ENCODE assay signal across 8 cellular contexts in genomic region chr16:77599793-77600415, GRCh38.
DNase-seq lines count a peak whose midpoint lies in the region; ATAC-seq and TF ChIP-seq lines count a peak whose summit lies in the region.

No MANE protein-coding gene starts in this region.

- H3K27me3 Mint-ChIP-seq in CD4-positive, alpha-beta memory T cell, result peaks cover 2 to 9% of the 10 kb centered on the region in 2 donors

- H3K27me3 ChIP-seq in PC-9 (ENCODE audit: insufficient read depth, low read depth), result 0 out of 2 replicates have a peak, but pooled peaks cover 8% of the 10 kb centered on the region
- H3K27me3 ChIP-seq in esophagus squamous epithelium, result no peaks in the 10 kb centered on the region
- no peaks in the 10 kb centered on the region for H3K27me3 ChIP-seq in testis
- H3K27me3 ChIP-seq in CD4-positive, alpha-beta memory T cell (ENCODE audit: insufficient read depth, low read length), result no peaks in the 10 kb centered on the region

- H3K9me2 ChIP-seq in PC-9 (ENCODE audit: insufficient read depth), result no peaks in the 10 kb centered on the region

- H3K4me2 ChIP-seq in PC-9, result no peak overlapping the region

- H3K27ac ChIP-seq in PC-9, result no peak overlapping the region
- H3K27ac ChIP-seq in esophagus squamous epithelium, result no peak overlapping the region
- H3K27ac ChIP-seq in testis, result no peak overlapping the region
- H3K27ac ChIP-seq in CD4-positive, alpha-beta memory T cell (ENCODE audit: low read depth, low read length), result no peak overlapping the region

- no peaks in the 10 kb centered on the region for H3K36me3 Mint-ChIP-seq in CD4-positive, alpha-beta memory T cell

- ATAC-seq in HG02938 (IDR thresholded peaks at IDR 0.05; ENCODE audit: unreplicated experiment), result peak; percentile 68

- H3K4me3 ChIP-seq in PC-9 (no peak overlapping the region), esophagus squamous epithelium (no peak overlapping the region), testis (no peak overlapping the region)
- no peak overlapping the region for H3K4me3 ChIP-seq in CD4-positive, alpha-beta memory T cell (ENCODE audit: low read length in 2 of 2)

- no peaks in the 10 kb centered on the region for H3K9me3 ChIP-seq in PC-9 (ENCODE audit: insufficient read depth, low read depth)
- peaks cover 0 to 6% (median 0%) of the 10 kb centered on the region in 3 donors for H3K9me3 ChIP-seq in esophagus squamous epithelium
- H3K9me3 ChIP-seq in testis, result no peaks in the 10 kb centered on the region
- no peaks in the 10 kb centered on the region for H3K9me3 ChIP-seq in CD4-positive, alpha-beta memory T cell (ENCODE audit: control insufficient read depth in 1 of 2, low read length in 2 of 2)

- DNase-seq in SIG-M5 treated with dmso at 0.1 percent for 504 hours (lab: John Stamatoyannopoulos, UW; ENCODE audit: unreplicated experiment) (peak; percentile 54), SIG-M5 (lab: John Stamatoyannopoulos, UW) (no peak), PC-9 (no peak), esophagus squamous epithelium (lab: John Stamatoyannopoulos, UW) (no peak), testis (peak; percentile 49)
- no peak for DNase-seq in CD4-positive, alpha-beta memory T cell
- no peak for DNase-seq in stimulated activated CD4-positive, alpha-beta T cell treated with anti-CD3 and anti-CD28 coated beads, Interleukin-4, amount 100 ng/mL, for 1 hour

- TF ChIP-seq POLR2A in esophagus squamous epithelium (IDR thresholded peaks at IDR 0.05) (no peak), testis (IDR thresholded peaks at IDR 0.05) (no peak)

- no peaks in the 10 kb centered on the region for H3K4me1 Mint-ChIP-seq in CD4-positive, alpha-beta memory T cell

- H3K79me2 ChIP-seq in PC-9 (ENCODE audit: low read depth), result no peaks in the 10 kb centered on the region

- peak; percentile 69 for TF ChIP-seq CTCF in PC-9 (conservative IDR thresholded peaks at IDR 0.05)
- peak in 5 of 6 experiments; percentile 39 to 55 (median 40) for TF ChIP-seq CTCF in esophagus squamous epithelium (IDR thresholded peaks at IDR 0.05)
- peak in 2 of 3 experiments; percentile 50 to 52 for TF ChIP-seq CTCF in testis (IDR thresholded peaks at IDR 0.05)

- H3K36me3 ChIP-seq in PC-9 (ENCODE audit: low read depth) (no peaks in the 10 kb centered on the region), esophagus squamous epithelium (no peaks in the 10 kb centered on the region), testis (ENCODE audit: low read depth, missing control alignments) (no peaks in the 10 kb centered on the region)
- no peaks in the 10 kb centered on the region for H3K36me3 ChIP-seq in CD4-positive, alpha-beta memory T cell (ENCODE audit: insufficient read depth, low read length)

- POLR2A ChIA-PET in PC-9 (lab: Charles Lee; ENCODE audit: unreplicated experiment), result no interaction called here
- POLR2A ChIA-PET in CD4-positive, alpha-beta memory T cell (lab: Charles Lee; ENCODE audit: partially characterized antibody), result no interaction called here

- no peak overlapping the region for H3K4me3 Mint-ChIP-seq in CD4-positive, alpha-beta memory T cell

- CTCF ChIA-PET in PC-9 (lab: Charles Lee), result no interaction called here
- CTCF ChIA-PET in CD4-positive, alpha-beta memory T cell (lab: Charles Lee; ENCODE audit: partially characterized antibody), result interaction anchor here (1.0 kb wide), 1 partner anchor 17 kb away, joined by 3 read pairs; no protein-coding TSS in a partner anchor

- H2AFZ ChIP-seq in PC-9, result no peak overlapping the region

- intact Hi-C loops in PC-9 (cut with micrococcal nuclease; ENCODE audit: unreplicated experiment), result no loop called here
- intact Hi-C loops in esophagus squamous epithelium (cut with DNase I), result no loop called here
- intact Hi-C loops in testis (cut with DNase I; ENCODE audit: low total_unique reads), result no loop called here
- intact Hi-C loops in CD4-positive, alpha-beta memory T cell (cut with micrococcal nuclease), result no loop called here

- H3K27ac Mint-ChIP-seq in CD4-positive, alpha-beta memory T cell, result no peak overlapping the region

- BruUV-seq in PC-9 (replicated peaks; lab: Mats Ljungman, UMichigan), result no TSS peak

- H3K9me3 Mint-ChIP-seq in CD4-positive, alpha-beta memory T cell, result peaks cover 0 to 2% (median 0%) of the 10 kb centered on the region in 8 donors

- H4K20me1 ChIP-seq in PC-9 (ENCODE audit: insufficient read depth), result no peaks in the 10 kb centered on the region

- no peaks in the 10 kb centered on the region for H3F3A ChIP-seq in PC-9 (ENCODE audit: insufficient read depth, low read depth)

- H3K4me1 ChIP-seq in PC-9 (replicated peaks; ENCODE audit: insufficient read depth) (no peaks in the 10 kb centered on the region), esophagus squamous epithelium (no peaks in the 10 kb centered on the region), testis (no peaks in the 10 kb centered on the region)
- no peaks in the 10 kb centered on the region for H3K4me1 ChIP-seq in CD4-positive, alpha-beta memory T cell (ENCODE audit: insufficient read depth, low read length)

Comparison
In these comparisons a context has a peak if more than half of its experiments do, and no peak if none do; other contexts are left out.
1. DNase-seq: peak in SIG-M5 treated with dmso at 0.1 percent for 504 hours (single experiment) and testis (single experiment); none in SIG-M5 (single experiment), PC-9 (0 of 2), esophagus squamous epithelium (single experiment), CD4-positive, alpha-beta memory T cell (0 of 5) and stimulated activated CD4-positive, alpha-beta T cell treated with anti-CD3 and anti-CD28 coated beads, Interleukin-4, amount 100 ng/mL, for 1 hour (single experiment).
2. Peak in every context shown above with its lines, with median percentiles within 50 percentile points of each other: CTCF ChIP-seq.